ENCODE assay signal across 8 cellular contexts in the genomic region with DNA sequence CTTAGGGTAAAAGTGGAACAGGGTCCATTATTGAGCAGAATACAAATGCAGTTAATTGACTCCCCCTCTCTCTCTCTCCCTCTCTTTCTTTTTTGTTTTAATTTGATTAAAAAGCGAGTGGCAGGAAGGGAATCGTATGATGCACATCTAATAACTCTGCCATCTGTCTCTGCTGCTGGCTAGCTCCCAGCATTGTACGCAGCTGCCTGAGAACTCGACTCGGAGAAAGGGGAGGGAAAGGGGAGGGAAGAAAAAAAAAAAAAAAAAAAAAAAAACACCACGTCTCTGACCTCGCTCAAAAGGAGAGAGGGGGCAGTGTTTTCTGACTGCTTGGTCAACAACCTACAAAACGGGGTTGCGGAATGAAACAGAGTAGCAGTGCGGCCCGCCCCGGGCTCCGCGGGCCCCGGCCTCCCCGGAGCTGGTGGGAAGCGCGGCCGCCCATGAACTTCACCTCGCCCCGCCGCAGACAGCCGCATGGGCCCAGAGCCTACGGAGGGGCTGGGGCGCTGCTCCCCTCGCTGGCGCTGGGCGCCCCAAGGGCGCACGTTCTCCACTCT.
A peak's percentile ranks its signal among the peaks of the same experiment; 100 is the strongest.
DNase-seq lines count a peak whose midpoint lies in the region; ATAC-seq and TF ChIP-seq lines count a peak whose summit lies in the region.

No MANE protein-coding gene starts in this region.

- H3K4me3 ChIP-seq in brain microvascular endothelial cell (ENCODE audit: low read depth, low read length) = peak overlapping the region; percentile 67
- H3K4me3 ChIP-seq in rectal smooth muscle tissue (ENCODE audit: low read length) = peak overlapping the region; percentile 79

- peak; percentile 66 for ATAC-seq in GM19351 (IDR thresholded peaks at IDR 0.05; ENCODE audit: unreplicated experiment)
- peak; percentile 67 for ATAC-seq in HG03439 (IDR thresholded peaks at IDR 0.05; ENCODE audit: unreplicated experiment)

- H3K36me3 ChIP-seq in brain microvascular endothelial cell (replicated peaks) (no peaks in the 10 kb centered on the region), rectal smooth muscle tissue (ENCODE audit: control insufficient read depth, insufficient read depth, low read length) (no peaks in the 10 kb centered on the region)

- peak; percentile 85 for DNase-seq in D341Med (ENCODE audit: low spot score)
- DNase-seq in NCI-H526 treated with DMSO at 0.1 percent for 48 hours (lab: John Stamatoyannopoulos, UW) = peak; percentile 84
- peak; percentile 90 for DNase-seq in brain microvascular endothelial cell
- peak; percentile 50 for DNase-seq in iPS DF 19.7 (ENCODE audit: low read depth, low spot score)
- DNase-seq in NOMO-1 treated with DMSO at 0.1 percent for 48 hours (lab: John Stamatoyannopoulos, UW; ENCODE audit: unreplicated experiment) = no peak

- peak overlapping the region; percentile 50 for H3K9ac ChIP-seq in rectal smooth muscle tissue (ENCODE audit: low read length)

- in situ Hi-C loops in brain microvascular endothelial cell (cut with HindIII; ENCODE audit: low pct_ligation_motif_present, low sequenced_read_pairs) = no loop called here

- TF ChIP-seq CTCF in brain microvascular endothelial cell (IDR thresholded peaks at IDR 0.05; ENCODE audit: low read depth, low read length, missing control alignments) = no peak

- H3K4me1 ChIP-seq in rectal smooth muscle tissue (ENCODE audit: control insufficient read depth, insufficient read depth, low read length) = peaks cover 4% of the 10 kb centered on the region

- H3K27me3 ChIP-seq in brain microvascular endothelial cell (replicated peaks) = no peaks in the 10 kb centered on the region
- H3K27me3 ChIP-seq in rectal smooth muscle tissue (ENCODE audit: control insufficient read depth, insufficient read depth, low read length) = no peaks in the 10 kb centered on the region

- H3K27ac ChIP-seq in brain microvascular endothelial cell (peak overlapping the region; percentile 88), rectal smooth muscle tissue (ENCODE audit: low read depth, low read length) (peak overlapping the region; percentile 88)
